In the genomic region with DNA sequence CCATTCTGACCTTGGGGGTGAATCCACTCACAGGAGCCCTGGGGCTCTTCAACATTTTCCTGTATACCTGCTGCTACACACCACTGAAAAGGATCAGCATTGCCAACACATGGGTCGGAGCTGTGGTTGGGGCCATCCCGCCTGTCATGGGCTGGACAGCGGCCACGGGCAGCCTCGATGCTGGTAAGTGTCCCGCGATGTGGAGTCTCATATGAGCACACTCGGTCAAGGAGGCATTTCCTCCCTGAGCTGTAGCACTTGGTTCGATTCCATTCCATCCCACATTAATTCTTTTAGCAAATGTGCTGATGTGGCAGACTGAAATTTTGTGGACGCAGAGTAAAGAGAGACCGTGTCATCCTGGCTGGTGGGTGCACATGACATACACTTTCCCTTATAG, we compare ENCODE assay signal across 14 cellular contexts. TPM values are rescaled to one million over a fixed set of nuclear protein-coding genes. Genes with fewer than 3 reads are reported as not detected.
DNase-seq lines count a peak whose midpoint lies in the region; ATAC-seq, FAIRE-seq and TF ChIP-seq lines count a peak whose summit lies in the region.
"Not testable (repeated sequence)": the region's sequence is repeated elsewhere in the genome, so short reads cannot be mapped to it uniquely, and the experiment has no call there.
"Had no signal": no experiment of that assay in that cellular context is flagged by ENCODE, and none has a peak within 500 bp of the region (broad histone marks: within the 10 kb centered on the region; RNA-seq: fewer than 3 reads in every experiment).

No MANE protein-coding gene starts in this region.

- not testable (repeated sequence) for ATAC-seq in CD4-positive, CD25-positive, alpha-beta regulatory T cell (ENCODE audit: low read depth in 2 of 2); T-helper 17 cell; activated CD8-positive, alpha-beta T cell treated with anti-CD3 and anti-CD28 coated beads for 36 hours; natural killer cell

- not testable (repeated sequence) for H3K36me3 Mint-ChIP-seq in CD4-positive, CD25-positive, alpha-beta regulatory T cell; T-helper 17 cell (ENCODE audit: low read depth); natural killer cell
- peaks cover 26% of the 10 kb centered on the region for H3K36me3 Mint-ChIP-seq in activated CD8-positive, alpha-beta T cell treated with anti-CD3 and anti-CD28 coated beads for 36 hours (ENCODE audit: low read depth)
- H3K36me3 Mint-ChIP-seq in activated naive CD4-positive, alpha-beta T cell treated with anti-CD3 and anti-CD28 coated beads for 36 hours (ENCODE audit: low read depth), result peaks cover 18% of the 10 kb centered on the region

- POLR2A ChIA-PET in activated CD8-positive, alpha-beta T cell treated with anti-CD3 and anti-CD28 coated beads for 36 hours (lab: Charles Lee), result not testable (repeated sequence)

- H3K27ac ChIP-seq in CD4-positive, CD25-positive, alpha-beta regulatory T cell (ENCODE audit: insufficient read depth, low read length, poor library complexity, severe bottlenecking), result peak overlapping the region; percentile 47

- H3K36me3 ChIP-seq in CD4-positive, CD25-positive, alpha-beta regulatory T cell (ENCODE audit: control insufficient read depth, insufficient read depth, low read length); bronchial epithelial cell (ENCODE audit: control insufficient read depth, insufficient read depth, low read length): not testable (repeated sequence)

- H3K4me3 ChIP-seq in CD4-positive, CD25-positive, alpha-beta regulatory T cell (ENCODE audit: low read depth, low read length); bronchial epithelial cell (ENCODE audit: low read depth, low read length): not testable (repeated sequence)

- peaks cover 60% of the 10 kb centered on the region for H3K4me1 ChIP-seq in CD4-positive, CD25-positive, alpha-beta regulatory T cell (ENCODE audit: control insufficient read depth, insufficient read depth, low read length, poor library complexity, severe bottlenecking)

- peaks cover 23 to 74% (median 49%) of the 10 kb centered on the region in 4 donors for H3K4me1 Mint-ChIP-seq in CD4-positive, CD25-positive, alpha-beta regulatory T cell
- peaks cover 46% of the 10 kb centered on the region for H3K4me1 Mint-ChIP-seq in T-helper 17 cell
- H3K4me1 Mint-ChIP-seq in activated CD8-positive, alpha-beta T cell treated with anti-CD3 and anti-CD28 coated beads for 36 hours (ENCODE audit: low read depth), result peaks cover 56% of the 10 kb centered on the region
- peaks cover 60% of the 10 kb centered on the region for H3K4me1 Mint-ChIP-seq in activated naive CD4-positive, alpha-beta T cell treated with anti-CD3 and anti-CD28 coated beads for 36 hours (ENCODE audit: low read depth)
- H3K4me1 Mint-ChIP-seq in natural killer cell, result peaks cover 56 to 65% of the 10 kb centered on the region in 2 donors

- H3K9me3 ChIP-seq in CD4-positive, CD25-positive, alpha-beta regulatory T cell (ENCODE audit: control insufficient read depth in 2 of 2, low read length in 2 of 2); T-helper 17 cell (ENCODE audit: control insufficient read depth, low read length, poor library complexity, severe bottlenecking): not testable (repeated sequence)

- FAIRE-seq in HTR-8/SVneo (lab: Jason Lieb, UNC), result peak; percentile 28
- peak; percentile 18 for FAIRE-seq in bronchial epithelial cell (lab: Jason Lieb, UNC)

- H3K27me3 Mint-ChIP-seq in CD4-positive, CD25-positive, alpha-beta regulatory T cell; T-helper 17 cell; activated CD8-positive, alpha-beta T cell treated with anti-CD3 and anti-CD28 coated beads for 36 hours; activated naive CD4-positive, alpha-beta T cell treated with anti-CD3 and anti-CD28 coated beads for 36 hours (ENCODE audit: low read depth); natural killer cell (ENCODE audit: low read depth in 2 of 2): not testable (repeated sequence)

- H3K27me3 ChIP-seq in CD4-positive, CD25-positive, alpha-beta regulatory T cell (ENCODE audit: control insufficient read depth, insufficient read depth, low read length); bronchial epithelial cell (ENCODE audit: control insufficient read depth, insufficient read depth, low read length): not testable (repeated sequence)

- peak overlapping the region; percentile 84 to 93 (median 90) for H3K27ac Mint-ChIP-seq in CD4-positive, CD25-positive, alpha-beta regulatory T cell
- H3K27ac Mint-ChIP-seq in T-helper 17 cell (peak overlapping the region; percentile 97), natural killer cell (peak overlapping the region; percentile 65 to 82)
- H3K27ac Mint-ChIP-seq in activated CD8-positive, alpha-beta T cell treated with anti-CD3 and anti-CD28 coated beads for 36 hours, result peak overlapping the region; percentile 27
- H3K27ac Mint-ChIP-seq in activated naive CD4-positive, alpha-beta T cell treated with anti-CD3 and anti-CD28 coated beads for 36 hours, result peak overlapping the region; percentile 88

- DNase-seq in CD4-positive, CD25-positive, alpha-beta regulatory T cell; HTR-8/SVneo (ENCODE audit: insufficient read length, low spot score); T-helper 17 cell; activated CD8-positive, alpha-beta T cell treated with anti-CD3 and anti-CD28 coated beads for 36 hours; activated naive CD4-positive, alpha-beta T cell treated with anti-CD3 and anti-CD28 coated beads for 36 hours; bronchial epithelial cell (ENCODE audit: low read depth); natural killer cell: not testable (repeated sequence)

- TF ChIP-seq CTCF in activated CD8-positive, alpha-beta T cell treated with anti-CD3 and anti-CD28 coated beads for 36 hours (IDR thresholded peaks at IDR 0.05); bronchial epithelial cell (IDR thresholded peaks at IDR 0.05; ENCODE audit: insufficient read depth, low read length, severe bottlenecking); natural killer cell (IDR thresholded peaks at IDR 0.05): not testable (repeated sequence)

- H3K9me3 Mint-ChIP-seq in CD4-positive, CD25-positive, alpha-beta regulatory T cell; activated CD8-positive, alpha-beta T cell treated with anti-CD3 and anti-CD28 coated beads for 36 hours; activated naive CD4-positive, alpha-beta T cell treated with anti-CD3 and anti-CD28 coated beads for 36 hours; natural killer cell: not testable (repeated sequence)

- CTCF ChIA-PET in activated CD8-positive, alpha-beta T cell treated with anti-CD3 and anti-CD28 coated beads for 36 hours (lab: Charles Lee); activated naive CD4-positive, alpha-beta T cell treated with anti-CD3 and anti-CD28 coated beads for 36 hours (lab: Charles Lee): not testable (repeated sequence)

- intact Hi-C loops in activated CD8-positive, alpha-beta T cell treated with anti-CD3 and anti-CD28 coated beads for 36 hours (cut with micrococcal nuclease); natural killer cell (cut with micrococcal nuclease): not testable (repeated sequence)
- intact Hi-C loops in activated naive CD4-positive, alpha-beta T cell treated with anti-CD3 and anti-CD28 coated beads for 36 hours (cut with micrococcal nuclease), result loop anchor here (1.0 kb wide), 1 partner anchor 73 kb away; no protein-coding TSS in a partner anchor

- H3K4me3 Mint-ChIP-seq in CD4-positive, CD25-positive, alpha-beta regulatory T cell, result peak overlapping the region in 3 of 4 donors; percentile 29 to 64 (median 63)
- H3K4me3 Mint-ChIP-seq in T-helper 17 cell (peak overlapping the region; percentile 61), natural killer cell (peak overlapping the region; percentile 58)
- not testable (repeated sequence) for H3K4me3 Mint-ChIP-seq in activated CD8-positive, alpha-beta T cell treated with anti-CD3 and anti-CD28 coated beads for 36 hours; activated naive CD4-positive, alpha-beta T cell treated with anti-CD3 and anti-CD28 coated beads for 36 hours

RNA-seq across cellular contexts. Expression of a gene that starts 44.6 kb away (rescaled TPM):
- not detected for total RNA-seq in CD4-positive, CD25-positive, alpha-beta regulatory T cell
- polyA plus RNA-seq in CD4-positive, CD25-positive, alpha-beta regulatory T cell, result under 1 TPM in 1 of 4 donors, not detected in 3; 0.49 TPM
- total RNA-seq in T-helper 17 cell (not detected), bronchial epithelial cell (not detected in 2 replicates), natural killer cell (not detected)
- not detected for total RNA-seq in activated CD8-positive, alpha-beta T cell treated with anti-CD3 and anti-CD28 coated beads for 36 hours
- total RNA-seq in activated naive CD4-positive, alpha-beta T cell treated with anti-CD3 and anti-CD28 coated beads for 36 hours, result not detected
- total RNA-seq: A172, G401, H7, M059J had no signal
- polyA plus RNA-seq: AG04450, CD14-positive monocyte, IgD-negative memory B cell had no signal

Comparison
In these comparisons a context has a peak if more than half of its experiments do, and no peak if none do; other contexts are left out.
1. H3K27ac Mint-ChIP-seq: peak in every context shown above with its lines; median percentile 97 in T-helper 17 cell; 90 in CD4-positive, CD25-positive, alpha-beta regulatory T cell; 88 in activated naive CD4-positive, alpha-beta T cell treated with anti-CD3 and anti-CD28 coated beads for 36 hours; 74 in natural killer cell; 27 in activated CD8-positive, alpha-beta T cell treated with anti-CD3 and anti-CD28 coated beads for 36 hours.